17 cellular contexts compared by ENCODE assay signal in the genomic region with DNA sequence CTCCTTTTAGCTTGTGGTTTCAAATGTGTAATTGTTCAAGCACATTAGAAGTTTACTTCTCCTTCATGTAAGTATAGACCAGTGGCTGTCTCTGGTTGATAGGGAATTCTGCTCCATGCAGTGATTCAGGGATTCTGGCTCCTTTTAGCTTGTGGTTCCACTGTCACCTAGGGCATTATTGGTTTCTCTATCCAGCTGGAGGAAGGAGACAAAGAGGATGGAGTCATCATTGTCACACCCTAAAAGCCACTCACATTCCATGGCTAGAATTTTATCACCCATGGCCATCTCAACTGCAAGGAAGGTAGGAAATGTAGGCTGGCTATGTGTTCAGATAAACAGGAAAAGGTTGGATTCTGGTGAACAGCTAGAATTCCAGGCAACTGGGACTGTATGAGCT.
"Had no signal": no experiment of that assay in that cellular context is flagged by ENCODE, and none has a peak within 500 bp of the region (broad histone marks: within the 10 kb centered on the region; RNA-seq: fewer than 3 reads in every experiment).

No MANE protein-coding gene starts in this region.

- H3K4me1 ChIP-seq: lower lobe of right lung, testis, upper lobe of right lung had no signal

- DNase-seq: activated CD4-positive, alpha-beta T cell treated with anti-CD3 and anti-CD28 coated beads for 4 hours; activated CD8-positive, alpha-beta memory T cell treated with anti-CD3 and anti-CD28 coated beads, Interleukin-2, amount 50 U/mL, for 48 hours; activated CD8-positive, alpha-beta T cell treated with anti-CD3 and anti-CD28 coated beads, Interleukin-2, amount 10 ng/mL, durations not matched to agents 7 days and 5 days; activated gamma-delta T cell; body of pancreas; caudate nucleus; effector CD4-positive, alpha-beta T cell; head of caudate nucleus; immature natural killer cell; left cardiac atrium; lower lobe of right lung; naive thymus-derived CD4-positive, alpha-beta T cell; ovary; stimulated activated CD4-positive, alpha-beta T cell treated with anti-CD3 and anti-CD28 coated beads, Interleukin-1b, Interleukin-23, amount 100 ng/mL, for 48 hours; stomach; testis; upper lobe of right lung had no signal

- H3K27me3 ChIP-seq: body of pancreas, ovary, stomach, testis, upper lobe of right lung had no signal

- H3K4me3 ChIP-seq: body of pancreas, lower lobe of right lung, ovary, stomach, testis, upper lobe of right lung had no signal

- H3K36me3 ChIP-seq: lower lobe of right lung, ovary, stomach, upper lobe of right lung had no signal

- H3K27ac ChIP-seq: body of pancreas, lower lobe of right lung, ovary, stomach, testis, upper lobe of right lung had no signal

- H3K9me3 ChIP-seq: body of pancreas, ovary, testis, upper lobe of right lung had no signal
